28 cellular contexts compared by ENCODE assay signal in the genomic region with DNA sequence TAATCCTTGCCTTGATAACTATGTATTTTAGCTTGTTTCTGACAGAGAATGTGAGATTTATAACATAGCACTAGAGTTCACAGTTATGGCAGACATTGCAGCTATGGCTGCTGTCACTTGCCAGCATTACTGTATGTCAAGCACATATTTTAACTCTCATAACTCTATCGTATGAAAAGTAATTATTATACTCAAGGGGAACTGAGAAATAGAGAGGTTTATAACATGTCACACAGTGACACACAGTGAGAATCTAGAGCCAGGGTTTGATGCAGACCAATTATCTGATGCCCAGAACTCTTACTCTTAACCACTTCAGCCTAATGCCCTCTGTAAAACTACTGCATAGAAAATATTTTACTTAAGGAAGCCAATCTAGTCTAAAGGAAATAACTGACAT.
"Had no signal": no experiment of that assay in that cellular context is flagged by ENCODE, and none has a peak within 500 bp of the region (broad histone marks: within the 10 kb centered on the region; RNA-seq: fewer than 3 reads in every experiment).

No MANE protein-coding gene starts in this region.

- H3K27ac Mint-ChIP-seq: dendritic cell treated with granulocyte-macrophage colony-stimulating factor and Interleukin-4, amounts not matched to agents 40 ng/mL and 50 ng/mL, for 4 days; effector memory CD8-positive, alpha-beta T cell; endodermal cell had no signal

- H3K4me3 Mint-ChIP-seq: dendritic cell treated with granulocyte-macrophage colony-stimulating factor and Interleukin-4, amounts not matched to agents 40 ng/mL and 50 ng/mL, for 4 days; effector memory CD8-positive, alpha-beta T cell; endodermal cell had no signal

- FAIRE-seq: colon, endometrium, frontal cortex had no signal

- H3K36me3 ChIP-seq: colonic mucosa, esophagus muscularis mucosa, esophagus squamous epithelium, gastrocnemius medialis, gastroesophageal sphincter, heart left ventricle, heart right ventricle had no signal

- ATAC-seq: effector memory CD8-positive, alpha-beta T cell; esophagus mucosa; foreskin keratinocyte; gastrocnemius medialis; gastroesophageal sphincter; heart left ventricle; heart right ventricle had no signal

- H3K9me3 Mint-ChIP-seq: endodermal cell had no signal

- H3K4me1 Mint-ChIP-seq: endodermal cell had no signal

- H3K27me3 Mint-ChIP-seq: dendritic cell treated with granulocyte-macrophage colony-stimulating factor and Interleukin-4, amounts not matched to agents 40 ng/mL and 50 ng/mL, for 4 days; effector memory CD8-positive, alpha-beta T cell had no signal

- H3K4me3 ChIP-seq: colonic mucosa, coronary artery, dorsolateral prefrontal cortex, esophagus muscularis mucosa, esophagus squamous epithelium, gastrocnemius medialis, gastroesophageal sphincter, heart left ventricle, heart right ventricle had no signal

- H3K4me1 ChIP-seq: colonic mucosa, esophagus muscularis mucosa, esophagus squamous epithelium, gastrocnemius medialis, gastroesophageal sphincter, heart left ventricle, heart right ventricle had no signal

- H3K9me3 ChIP-seq: colonic mucosa, esophagus muscularis mucosa, esophagus squamous epithelium, gastrocnemius medialis, gastroesophageal sphincter, heart left ventricle had no signal

- DNase-seq: colonic mucosa; cortex of kidney; dermis blood vessel endothelial cell; dorsolateral prefrontal cortex; effector CD4-positive, alpha-beta T cell; effector CD8-positive, alpha-beta T cell; effector memory CD4-positive, alpha-beta T cell; effector memory CD8-positive, alpha-beta T cell; endodermal cell; erythroblast; esophagus squamous epithelium; foreskin fibroblast; foreskin keratinocyte; foreskin melanocyte; gastrocnemius medialis; glutamatergic neuron; head of caudate nucleus; heart left ventricle; heart right ventricle had no signal

- H3K27ac ChIP-seq: colonic mucosa, coronary artery, dorsolateral prefrontal cortex, epithelial cell of prostate, esophagus muscularis mucosa, esophagus squamous epithelium, foreskin keratinocyte, gastrocnemius medialis, gastroesophageal sphincter, heart left ventricle, heart right ventricle had no signal

- H3K27me3 ChIP-seq: colonic mucosa, dorsolateral prefrontal cortex, esophagus muscularis mucosa, esophagus squamous epithelium, foreskin keratinocyte, gastrocnemius medialis, gastroesophageal sphincter, heart left ventricle, heart right ventricle had no signal
